Comparison of ENCODE assay signal across 15 cellular contexts in genomic region chr9:72082536-72082935, GRCh38.
"Had no signal": no experiment of that assay in that cellular context is flagged by ENCODE, and none has a peak within 500 bp of the region (broad histone marks: within the 10 kb centered on the region; RNA-seq: fewer than 3 reads in every experiment).

No MANE protein-coding gene starts in this region.

- ATAC-seq: foreskin keratinocyte; gastroesophageal sphincter; heart left ventricle; left cardiac atrium; left lung; left ventricle myocardium superior; lower lobe of right lung; naive thymus-derived CD4-positive, alpha-beta T cell had no signal

- DNase-seq: dermis blood vessel endothelial cell; dorsolateral prefrontal cortex; effector CD4-positive, alpha-beta T cell; effector memory CD4-positive, alpha-beta T cell; foreskin keratinocyte; heart left ventricle; hypothalamus; immature natural killer cell; left cardiac atrium; left lung; left ventricle myocardium superior; lower lobe of right lung; mesenchymal stem cell; naive thymus-derived CD4-positive, alpha-beta T cell had no signal
